21 cellular contexts compared by ENCODE assay signal in the genomic region with DNA sequence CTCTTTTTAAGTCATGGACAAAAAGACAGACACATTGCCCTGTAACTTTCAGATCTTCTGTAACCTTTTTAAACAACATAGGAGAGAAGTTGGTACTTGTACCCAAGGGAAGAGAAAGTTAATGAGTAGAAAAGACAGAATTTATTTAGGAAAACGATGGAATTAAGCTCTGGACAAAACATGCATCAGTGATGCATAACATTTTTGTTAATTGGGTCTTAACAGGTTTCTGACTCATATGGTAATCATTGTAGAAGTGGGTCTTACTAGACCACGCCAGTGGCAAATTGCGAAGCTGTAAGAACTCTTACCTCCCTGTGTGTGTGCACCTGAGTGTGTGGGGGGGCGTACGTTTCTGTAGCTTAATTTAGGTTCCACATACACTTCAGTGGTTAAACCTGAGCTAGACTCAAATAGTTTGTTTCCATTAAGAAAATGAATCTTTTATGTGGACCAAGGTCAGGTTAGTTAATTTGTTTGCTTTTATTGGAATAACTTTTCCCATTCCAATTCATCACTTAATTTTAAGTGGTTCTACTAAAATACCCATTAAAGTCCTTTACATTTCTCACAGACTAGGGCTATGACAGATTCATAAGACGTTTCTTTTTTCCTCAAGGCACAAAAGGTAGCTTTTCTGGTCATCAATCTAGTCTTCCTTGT.
"Had no signal": no experiment of that assay in that cellular context is flagged by ENCODE, and none has a peak within 500 bp of the region (broad histone marks: within the 10 kb centered on the region; RNA-seq: fewer than 3 reads in every experiment).

No MANE protein-coding gene starts in this region.

- H3K9me3 Mint-ChIP-seq: natural killer cell; stimulated activated memory B cell treated with anti-CD40 and anti-IgM and Interleukin-4, amounts not matched to agents 10 μg/mL and 1 μg/mL and 100 μg/mL, for 72 hours; stimulated activated naive CD8-positive, alpha-beta T cell treated with anti-CD3 and anti-CD28 coated beads, Interleukin-15, Interleukin-2, amounts not matched to agents 100 ng/mL and 50 ng/mL, for 24 hours had no signal

- H3K36me3 Mint-ChIP-seq: natural killer cell; stimulated activated memory B cell treated with anti-CD40 and anti-IgM and Interleukin-4, amounts not matched to agents 10 μg/mL and 1 μg/mL and 100 μg/mL, for 72 hours had no signal

- H3K4me3 Mint-ChIP-seq: natural killer cell; stimulated activated memory B cell treated with anti-CD40 and anti-IgM and Interleukin-4, amounts not matched to agents 10 μg/mL and 1 μg/mL and 100 μg/mL, for 72 hours; stimulated activated naive CD8-positive, alpha-beta T cell treated with anti-CD3 and anti-CD28 coated beads, Interleukin-15, Interleukin-2, amounts not matched to agents 100 ng/mL and 50 ng/mL, for 24 hours had no signal

- H3K27ac Mint-ChIP-seq: natural killer cell; stimulated activated memory B cell treated with anti-CD40 and anti-IgM and Interleukin-4, amounts not matched to agents 10 μg/mL and 1 μg/mL and 100 μg/mL, for 72 hours; stimulated activated naive CD8-positive, alpha-beta T cell treated with anti-CD3 and anti-CD28 coated beads, Interleukin-15, Interleukin-2, amounts not matched to agents 100 ng/mL and 50 ng/mL, for 24 hours had no signal

- H3K4me1 Mint-ChIP-seq: natural killer cell had no signal

- ATAC-seq: left colon; mucosa of descending colon; natural killer cell; pancreas; sciatic nerve; stimulated activated memory B cell treated with anti-CD40 and anti-IgM and Interleukin-4, amounts not matched to agents 10 μg/mL and 1 μg/mL and 100 μg/mL, for 72 hours had no signal

- DNase-seq: cortex of kidney; dorsolateral prefrontal cortex; effector CD8-positive, alpha-beta T cell; foreskin melanocyte; head of caudate nucleus; left colon; mammary epithelial cell; mucosa of descending colon; natural killer cell; occipital lobe; pancreas; retina; spleen; stimulated activated CD4-positive, alpha-beta T cell treated with anti-CD3 and anti-CD28 coated beads, Interleukin-15, amount 100 ng/mL, for 24 hours; stimulated activated CD4-positive, alpha-beta T cell treated with anti-CD3 and anti-CD28 coated beads, Interleukin-1b, Interleukin-23, amount 100 ng/mL, for 48 hours; stimulated activated CD4-positive, alpha-beta T cell treated with anti-CD3 and anti-CD28 coated beads, Interleukin-4, amount 100 ng/mL, for 24 hours; testis; transverse colon had no signal
